8 cellular contexts compared by ENCODE assay signal in genomic region chr22:18527752-18528596, GRCh38. TPM values are rescaled to one million over a fixed set of nuclear protein-coding genes. Genes with fewer than 3 reads are reported as not detected.
A peak's percentile ranks its signal among the peaks of the same experiment; 100 is the strongest.
DNase-seq lines count a peak whose midpoint lies in the region; ATAC-seq and TF ChIP-seq lines count a peak whose summit lies in the region.
"Not testable (repeated sequence)": the region's sequence is repeated elsewhere in the genome, so short reads cannot be mapped to it uniquely, and the experiment has no call there.

Gene TMEM191B, plus strand, starts transcription at chr22:18527802. Its CDS starts 179 bp downstream, at chr22:18527981.

- H3K4me3 ChIP-seq in fibroblast of villous mesenchyme (ENCODE audit: low read depth, low read length) (peak within 1 kb of the TSS; percentile 52), upper lobe of right lung (peak within 1 kb of the TSS; percentile 38)
- not testable (repeated sequence) for H3K4me3 ChIP-seq in mucosa of descending colon

- not testable (repeated sequence) for H3K36me3 ChIP-seq in mucosa of descending colon (ENCODE audit: low read depth); upper lobe of right lung

- H3K4me1 Mint-ChIP-seq in activated CD8-positive, alpha-beta T cell treated with anti-CD3 and anti-CD28 coated beads, Interleukin-2, amount 10 ng/mL, durations not matched to agents 7 days and 5 days (ENCODE audit: low read depth): not testable (repeated sequence)

- not testable (repeated sequence) for H3K27ac Mint-ChIP-seq in activated CD8-positive, alpha-beta T cell treated with anti-CD3 and anti-CD28 coated beads, Interleukin-2, amount 10 ng/mL, durations not matched to agents 7 days and 5 days

- not testable (repeated sequence) for H3K4me3 Mint-ChIP-seq in activated CD8-positive, alpha-beta T cell treated with anti-CD3 and anti-CD28 coated beads, Interleukin-2, amount 10 ng/mL, durations not matched to agents 7 days and 5 days

- TF ChIP-seq CTCF in fibroblast of villous mesenchyme (IDR thresholded peaks at IDR 0.05; ENCODE audit: insufficient read depth, low read depth, low read length); mucosa of descending colon (IDR thresholded peaks at IDR 0.05); upper lobe of right lung (IDR thresholded peaks at IDR 0.05): not testable (repeated sequence)

- POLR2A ChIA-PET in activated CD8-positive, alpha-beta T cell treated with anti-CD3 and anti-CD28 coated beads, Interleukin-2, amount 10 ng/mL, durations not matched to agents 7 days and 5 days (lab: Charles Lee): not testable (repeated sequence)

- H3K4me1 ChIP-seq in mucosa of descending colon (ENCODE audit: low read depth); upper lobe of right lung: not testable (repeated sequence)

- intact Hi-C loops in mucosa of descending colon (cut with DNase I, micrococcal nuclease); upper lobe of right lung (cut with DNase I): not testable (repeated sequence)

- not testable (repeated sequence) for H3K9me3 Mint-ChIP-seq in activated CD8-positive, alpha-beta T cell treated with anti-CD3 and anti-CD28 coated beads, Interleukin-2, amount 10 ng/mL, durations not matched to agents 7 days and 5 days (ENCODE audit: insufficient read depth)

- not testable (repeated sequence) for H3K9me3 ChIP-seq in mucosa of descending colon, upper lobe of right lung

- H3K27me3 ChIP-seq in upper lobe of right lung: not testable (repeated sequence)

- not testable (repeated sequence) for H3K27ac ChIP-seq in upper lobe of right lung

- ATAC-seq in GM18873 (IDR thresholded peaks at IDR 0.05; ENCODE audit: low FRiP score, unreplicated experiment): peak; percentile 20
- ATAC-seq in GM21576 (IDR thresholded peaks at IDR 0.05; ENCODE audit: unreplicated experiment): peak; percentile 19
- peak; percentile 31 for ATAC-seq in HG02970 (IDR thresholded peaks at IDR 0.05; ENCODE audit: low FRiP score, unreplicated experiment)
- peak; percentile 18 for ATAC-seq in HG03571 (IDR thresholded peaks at IDR 0.05; ENCODE audit: unreplicated experiment)
- peak; percentile 28 for ATAC-seq in activated CD8-positive, alpha-beta T cell treated with anti-CD3 and anti-CD28 coated beads, Interleukin-2, amount 10 ng/mL, durations not matched to agents 7 days and 5 days
- ATAC-seq in mucosa of descending colon: peak; percentile 10
- ATAC-seq in upper lobe of right lung: peak; percentile 7

- CTCF ChIA-PET in activated CD8-positive, alpha-beta T cell treated with anti-CD3 and anti-CD28 coated beads, Interleukin-2, amount 10 ng/mL, durations not matched to agents 7 days and 5 days (lab: Charles Lee): not testable (repeated sequence)

- DNase-seq in activated CD8-positive, alpha-beta T cell treated with anti-CD3 and anti-CD28 coated beads, Interleukin-2, amount 10 ng/mL, durations not matched to agents 7 days and 5 days; fibroblast of villous mesenchyme (ENCODE audit: low read depth); mucosa of descending colon; upper lobe of right lung: not testable (repeated sequence)

- not testable (repeated sequence) for H3K36me3 Mint-ChIP-seq in activated CD8-positive, alpha-beta T cell treated with anti-CD3 and anti-CD28 coated beads, Interleukin-2, amount 10 ng/mL, durations not matched to agents 7 days and 5 days (ENCODE audit: low read depth)

- not testable (repeated sequence) for H3K27me3 Mint-ChIP-seq in activated CD8-positive, alpha-beta T cell treated with anti-CD3 and anti-CD28 coated beads, Interleukin-2, amount 10 ng/mL, durations not matched to agents 7 days and 5 days (ENCODE audit: low read depth)

RNA-seq across cellular contexts. Expression of gene TMEM191B, which starts in this region (rescaled TPM):
- total RNA-seq in activated CD8-positive, alpha-beta T cell treated with anti-CD3 and anti-CD28 coated beads, Interleukin-2, amount 10 ng/mL, durations not matched to agents 7 days and 5 days: under 1 TPM in 1 of 2 experiments, not detected in 1; 0.94 TPM
- total RNA-seq in fibroblast of villous mesenchyme (1.3 and 2.3 TPM in 2 replicates), mucosa of descending colon (1 to 10 TPM in 1 of 3 donors, not detected in 2; 2.9 TPM), upper lobe of right lung (2.1 TPM)

Comparison
In these comparisons a context has a peak if more than half of its experiments do, and no peak if none do; other contexts are left out.
1. Peak in ATAC-seq in activated CD8-positive, alpha-beta T cell treated with anti-CD3 and anti-CD28 coated beads, Interleukin-2, amount 10 ng/mL, durations not matched to agents 7 days and 5 days; RNA of the gene not detected or under 1 TPM.